ENCODE assay signal across 1 cellular context in the genomic region with DNA sequence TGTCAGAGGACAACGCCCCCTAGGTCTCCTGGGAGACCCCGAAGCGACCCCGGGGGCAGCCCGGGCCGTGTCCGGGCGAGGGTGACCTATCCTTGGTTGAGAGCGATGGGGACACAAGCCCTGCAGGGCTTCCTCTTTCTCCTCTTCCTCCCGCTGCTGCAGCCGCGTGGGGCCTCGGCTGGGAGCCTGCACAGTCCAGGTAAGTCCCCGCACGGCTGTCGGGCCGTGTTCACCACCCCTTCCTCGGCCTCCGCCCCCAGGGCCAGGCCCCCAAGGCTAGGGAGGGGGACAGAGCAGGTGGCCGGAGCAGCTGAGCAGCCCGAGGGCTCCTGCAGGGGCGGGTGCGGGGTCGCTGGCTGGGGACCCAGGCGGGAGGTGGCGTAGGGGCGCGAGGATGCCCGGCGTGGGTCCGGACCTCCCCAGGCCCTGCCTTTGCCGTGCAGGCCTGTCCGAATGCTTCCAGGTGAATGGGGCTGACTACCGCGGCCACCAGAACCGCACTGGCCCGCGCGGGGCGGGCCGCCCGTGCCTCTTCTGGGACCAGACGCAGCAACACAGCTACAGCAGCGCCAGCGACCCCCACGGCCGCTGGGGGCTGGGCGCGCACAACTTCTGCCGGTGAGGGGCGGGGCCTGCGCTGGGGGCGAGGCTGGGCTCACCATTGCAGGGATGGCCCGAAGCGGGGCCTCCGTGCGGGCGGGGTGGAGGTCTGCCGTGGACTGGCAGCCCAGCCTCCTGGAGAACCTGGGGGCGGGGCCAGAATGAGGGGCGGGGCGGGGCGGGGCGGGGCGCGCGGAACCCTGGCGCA.
A peak's percentile ranks its signal among the peaks of the same experiment; 100 is the strongest.
TF ChIP-seq lines count a peak whose summit lies in the region.

No MANE protein-coding gene starts in this region.

TF ChIP-seq in K562, 482 proteins besides CTCF, POLR2A, EP300 and RAD21 (continues in another document):
- TF ChIP-seq PURB (CRISPR knock-in tag; IDR thresholded peaks at IDR 0.05; ENCODE audit: low read depth) (no peak), PHTF2 (CRISPR knock-in tag; IDR thresholded peaks at IDR 0.05) (no peak), PHB2 (IDR thresholded peaks at IDR 0.05; ENCODE audit: low read depth) (no peak), CBFB (CRISPR knock-in tag; IDR thresholded peaks at IDR 0.05) (no peak), CREM (IDR thresholded peaks at IDR 0.05; ENCODE audit: low read depth) (0 out of 2 replicates have a peak, but pooled peaks have one; percentile 6), RBM39 (optimal IDR thresholded peaks at IDR 0.05; ENCODE audit: low read depth, low read length) (no peak), ZNF589 (CRISPR knock-in tag; IDR thresholded peaks at IDR 0.05; ENCODE audit: low read depth) (no peak), U2AF2 (optimal IDR thresholded peaks at IDR 0.05; ENCODE audit: low read depth, low read length) (no peak), RBM34 (IDR thresholded peaks at IDR 0.05; ENCODE audit: borderline replicate concordance, insufficient read depth, low read length) (no peak), NCOR1 (IDR thresholded peaks at IDR 0.05) (no peak), ZNF212 (CRISPR knock-in tag; IDR thresholded peaks at IDR 0.05) (no peak), LCOR (CRISPR knock-in tag; IDR thresholded peaks at IDR 0.05) (no peak), HDAC1 (IDR thresholded peaks at IDR 0.05) (peak in 1 of 2 experiments; percentile 52; a peak in 2 of 4 replicates), NFATC3 (IDR thresholded peaks at IDR 0.05) (no peak), MEF2D (tag; conservative IDR thresholded peaks at IDR 0.05; ENCODE audit: low read depth) (no peak), STAT5A (IDR thresholded peaks at IDR 0.05; ENCODE audit: borderline replicate concordance, low read length) (no peak), RCOR1 (IDR thresholded peaks at IDR 0.05; ENCODE audit: borderline replicate concordance in 1 of 2, low read depth in 2 of 2, low read length in 2 of 2) (no peak), MTA3 (IDR thresholded peaks at IDR 0.05; ENCODE audit: borderline replicate concordance) (peak; percentile 15; the same call in 1 of the 2 replicates), MAFF (IDR thresholded peaks at IDR 0.05; ENCODE audit: low read length) (no peak), ZNF717 (CRISPR knock-in tag; IDR thresholded peaks at IDR 0.05) (no peak), ZBTB7A (IDR thresholded peaks at IDR 0.05; ENCODE audit: borderline replicate concordance, control insufficient read depth, low read depth, low read length) (peak; percentile 96), LEF1 (IDR thresholded peaks at IDR 0.05) (no peak), KLF1 (tag; IDR thresholded peaks at IDR 0.05) (no peak), DNMT1 (IDR thresholded peaks at IDR 0.05) (no peak), ZNF253 (CRISPR knock-in tag; conservative IDR thresholded peaks at IDR 0.05) (no peak), KDM2B (CRISPR knock-in tag; IDR thresholded peaks at IDR 0.05) (peak; percentile 80; the same call in 1 of the 2 replicates), FUS (optimal IDR thresholded peaks at IDR 0.05; ENCODE audit: low read depth, low read length) (no peak), FOXJ3 (CRISPR knock-in tag; IDR thresholded peaks at IDR 0.05) (no peak), POLR2B (IDR thresholded peaks at IDR 0.05; ENCODE audit: low read depth, partially characterized antibody) (no peak), DDX20 (tag; IDR thresholded peaks at IDR 0.05; ENCODE audit: low read depth) (no peak), TARDBP (IDR thresholded peaks at IDR 0.05) (no peak), CCAR2 (IDR thresholded peaks at IDR 0.05; ENCODE audit: low read depth, low read length) (no peak), POLR2AphosphoS2 (IDR thresholded peaks at IDR 0.05; ENCODE audit: low read length) (no peak), SRSF9 (IDR thresholded peaks at IDR 0.05; ENCODE audit: borderline replicate concordance, low read depth, low read length) (no peak), ZNF696 (CRISPR knock-in tag; conservative IDR thresholded peaks at IDR 0.05) (no peak), STAG1 (CRISPR knock-in tag; IDR thresholded peaks at IDR 0.05; ENCODE audit: borderline replicate concordance) (no peak), TAF15 (IDR thresholded peaks at IDR 0.05; ENCODE audit: low read depth, low read length) (no peak), ZNF57 (CRISPR knock-in tag; IDR thresholded peaks at IDR 0.05) (no peak), ZNF561 (CRISPR knock-in tag; conservative IDR thresholded peaks at IDR 0.05) (no peak)
- TF ChIP-seq, protein P1, sequence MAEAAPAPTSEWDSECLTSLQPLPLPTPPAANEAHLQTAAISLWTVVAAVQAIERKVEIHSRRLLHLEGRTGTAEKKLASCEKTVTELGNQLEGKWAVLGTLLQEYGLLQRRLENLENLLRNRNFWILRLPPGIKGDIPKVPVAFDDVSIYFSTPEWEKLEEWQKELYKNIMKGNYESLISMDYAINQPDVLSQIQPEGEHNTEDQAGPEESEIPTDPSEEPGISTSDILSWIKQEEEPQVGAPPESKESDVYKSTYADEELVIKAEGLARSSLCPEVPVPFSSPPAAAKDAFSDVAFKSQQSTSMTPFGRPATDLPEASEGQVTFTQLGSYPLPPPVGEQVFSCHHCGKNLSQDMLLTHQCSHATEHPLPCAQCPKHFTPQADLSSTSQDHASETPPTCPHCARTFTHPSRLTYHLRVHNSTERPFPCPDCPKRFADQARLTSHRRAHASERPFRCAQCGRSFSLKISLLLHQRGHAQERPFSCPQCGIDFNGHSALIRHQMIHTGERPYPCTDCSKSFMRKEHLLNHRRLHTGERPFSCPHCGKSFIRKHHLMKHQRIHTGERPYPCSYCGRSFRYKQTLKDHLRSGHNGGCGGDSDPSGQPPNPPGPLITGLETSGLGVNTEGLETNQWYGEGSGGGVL (CRISPR knock-in tag; IDR thresholded peaks at IDR 0.05): no peak
- TF ChIP-seq, protein P2, sequence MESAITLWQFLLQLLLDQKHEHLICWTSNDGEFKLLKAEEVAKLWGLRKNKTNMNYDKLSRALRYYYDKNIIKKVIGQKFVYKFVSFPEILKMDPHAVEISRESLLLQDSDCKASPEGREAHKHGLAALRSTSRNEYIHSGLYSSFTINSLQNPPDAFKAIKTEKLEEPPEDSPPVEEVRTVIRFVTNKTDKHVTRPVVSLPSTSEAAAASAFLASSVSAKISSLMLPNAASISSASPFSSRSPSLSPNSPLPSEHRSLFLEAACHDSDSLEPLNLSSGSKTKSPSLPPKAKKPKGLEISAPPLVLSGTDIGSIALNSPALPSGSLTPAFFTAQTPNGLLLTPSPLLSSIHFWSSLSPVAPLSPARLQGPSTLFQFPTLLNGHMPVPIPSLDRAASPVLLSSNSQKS (CRISPR knock-in tag; IDR thresholded peaks at IDR 0.05): no peak
- TF ChIP-seq, protein P3, sequence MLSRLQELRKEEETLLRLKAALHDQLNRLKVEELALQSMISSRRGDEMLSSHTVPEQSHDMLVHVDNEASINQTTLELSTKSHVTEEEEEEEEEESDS (CRISPR knock-in tag; IDR thresholded peaks at IDR 0.05): no peak
- TF ChIP-seq, protein P4, sequence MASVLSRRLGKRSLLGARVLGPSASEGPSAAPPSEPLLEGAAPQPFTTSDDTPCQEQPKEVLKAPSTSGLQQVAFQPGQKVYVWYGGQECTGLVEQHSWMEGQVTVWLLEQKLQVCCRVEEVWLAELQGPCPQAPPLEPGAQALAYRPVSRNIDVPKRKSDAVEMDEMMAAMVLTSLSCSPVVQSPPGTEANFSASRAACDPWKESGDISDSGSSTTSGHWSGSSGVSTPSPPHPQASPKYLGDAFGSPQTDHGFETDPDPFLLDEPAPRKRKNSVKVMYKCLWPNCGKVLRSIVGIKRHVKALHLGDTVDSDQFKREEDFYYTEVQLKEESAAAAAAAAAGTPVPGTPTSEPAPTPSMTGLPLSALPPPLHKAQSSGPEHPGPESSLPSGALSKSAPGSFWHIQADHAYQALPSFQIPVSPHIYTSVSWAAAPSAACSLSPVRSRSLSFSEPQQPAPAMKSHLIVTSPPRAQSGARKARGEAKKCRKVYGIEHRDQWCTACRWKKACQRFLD (CRISPR knock-in tag; IDR thresholded peaks at IDR 0.05): no peak
- TF ChIP-seq, protein P5, sequence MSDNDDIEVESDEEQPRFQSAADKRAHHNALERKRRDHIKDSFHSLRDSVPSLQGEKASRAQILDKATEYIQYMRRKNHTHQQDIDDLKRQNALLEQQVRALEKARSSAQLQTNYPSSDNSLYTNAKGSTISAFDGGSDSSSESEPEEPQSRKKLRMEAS (CRISPR knock-in tag; IDR thresholded peaks at IDR 0.05): no peak
- TF ChIP-seq, protein P6, sequence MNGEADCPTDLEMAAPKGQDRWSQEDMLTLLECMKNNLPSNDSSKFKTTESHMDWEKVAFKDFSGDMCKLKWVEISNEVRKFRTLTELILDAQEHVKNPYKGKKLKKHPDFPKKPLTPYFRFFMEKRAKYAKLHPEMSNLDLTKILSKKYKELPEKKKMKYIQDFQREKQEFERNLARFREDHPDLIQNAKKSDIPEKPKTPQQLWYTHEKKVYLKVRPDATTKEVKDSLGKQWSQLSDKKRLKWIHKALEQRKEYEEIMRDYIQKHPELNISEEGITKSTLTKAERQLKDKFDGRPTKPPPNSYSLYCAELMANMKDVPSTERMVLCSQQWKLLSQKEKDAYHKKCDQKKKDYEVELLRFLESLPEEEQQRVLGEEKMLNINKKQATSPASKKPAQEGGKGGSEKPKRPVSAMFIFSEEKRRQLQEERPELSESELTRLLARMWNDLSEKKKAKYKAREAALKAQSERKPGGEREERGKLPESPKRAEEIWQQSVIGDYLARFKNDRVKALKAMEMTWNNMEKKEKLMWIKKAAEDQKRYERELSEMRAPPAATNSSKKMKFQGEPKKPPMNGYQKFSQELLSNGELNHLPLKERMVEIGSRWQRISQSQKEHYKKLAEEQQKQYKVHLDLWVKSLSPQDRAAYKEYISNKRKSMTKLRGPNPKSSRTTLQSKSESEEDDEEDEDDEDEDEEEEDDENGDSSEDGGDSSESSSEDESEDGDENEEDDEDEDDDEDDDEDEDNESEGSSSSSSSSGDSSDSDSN (IDR thresholded peaks at IDR 0.05; ENCODE audit: borderline replicate concordance in 1 of 2, low read depth in 2 of 2, low read length in 2 of 2): no peak
- TF ChIP-seq, protein P7, sequence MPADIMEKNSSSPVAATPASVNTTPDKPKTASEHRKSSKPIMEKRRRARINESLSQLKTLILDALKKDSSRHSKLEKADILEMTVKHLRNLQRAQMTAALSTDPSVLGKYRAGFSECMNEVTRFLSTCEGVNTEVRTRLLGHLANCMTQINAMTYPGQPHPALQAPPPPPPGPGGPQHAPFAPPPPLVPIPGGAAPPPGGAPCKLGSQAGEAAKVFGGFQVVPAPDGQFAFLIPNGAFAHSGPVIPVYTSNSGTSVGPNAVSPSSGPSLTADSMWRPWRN (IDR thresholded peaks at IDR 0.05; ENCODE audit: low read depth): no peak
- TF ChIP-seq, protein P8, sequence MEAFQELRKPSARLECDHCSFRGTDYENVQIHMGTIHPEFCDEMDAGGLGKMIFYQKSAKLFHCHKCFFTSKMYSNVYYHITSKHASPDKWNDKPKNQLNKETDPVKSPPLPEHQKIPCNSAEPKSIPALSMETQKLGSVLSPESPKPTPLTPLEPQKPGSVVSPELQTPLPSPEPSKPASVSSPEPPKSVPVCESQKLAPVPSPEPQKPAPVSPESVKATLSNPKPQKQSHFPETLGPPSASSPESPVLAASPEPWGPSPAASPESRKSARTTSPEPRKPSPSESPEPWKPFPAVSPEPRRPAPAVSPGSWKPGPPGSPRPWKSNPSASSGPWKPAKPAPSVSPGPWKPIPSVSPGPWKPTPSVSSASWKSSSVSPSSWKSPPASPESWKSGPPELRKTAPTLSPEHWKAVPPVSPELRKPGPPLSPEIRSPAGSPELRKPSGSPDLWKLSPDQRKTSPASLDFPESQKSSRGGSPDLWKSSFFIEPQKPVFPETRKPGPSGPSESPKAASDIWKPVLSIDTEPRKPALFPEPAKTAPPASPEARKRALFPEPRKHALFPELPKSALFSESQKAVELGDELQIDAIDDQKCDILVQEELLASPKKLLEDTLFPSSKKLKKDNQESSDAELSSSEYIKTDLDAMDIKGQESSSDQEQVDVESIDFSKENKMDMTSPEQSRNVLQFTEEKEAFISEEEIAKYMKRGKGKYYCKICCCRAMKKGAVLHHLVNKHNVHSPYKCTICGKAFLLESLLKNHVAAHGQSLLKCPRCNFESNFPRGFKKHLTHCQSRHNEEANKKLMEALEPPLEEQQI (IDR thresholded peaks at IDR 0.05): no peak
- TF ChIP-seq, protein P9, sequence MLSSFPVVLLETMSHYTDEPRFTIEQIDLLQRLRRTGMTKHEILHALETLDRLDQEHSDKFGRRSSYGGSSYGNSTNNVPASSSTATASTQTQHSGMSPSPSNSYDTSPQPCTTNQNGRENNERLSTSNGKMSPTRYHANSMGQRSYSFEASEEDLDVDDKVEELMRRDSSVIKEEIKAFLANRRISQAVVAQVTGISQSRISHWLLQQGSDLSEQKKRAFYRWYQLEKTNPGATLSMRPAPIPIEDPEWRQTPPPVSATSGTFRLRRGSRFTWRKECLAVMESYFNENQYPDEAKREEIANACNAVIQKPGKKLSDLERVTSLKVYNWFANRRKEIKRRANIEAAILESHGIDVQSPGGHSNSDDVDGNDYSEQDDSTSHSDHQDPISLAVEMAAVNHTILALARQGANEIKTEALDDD (IDR thresholded peaks at IDR 0.05): no peak
- TF ChIP-seq, protein P10, sequence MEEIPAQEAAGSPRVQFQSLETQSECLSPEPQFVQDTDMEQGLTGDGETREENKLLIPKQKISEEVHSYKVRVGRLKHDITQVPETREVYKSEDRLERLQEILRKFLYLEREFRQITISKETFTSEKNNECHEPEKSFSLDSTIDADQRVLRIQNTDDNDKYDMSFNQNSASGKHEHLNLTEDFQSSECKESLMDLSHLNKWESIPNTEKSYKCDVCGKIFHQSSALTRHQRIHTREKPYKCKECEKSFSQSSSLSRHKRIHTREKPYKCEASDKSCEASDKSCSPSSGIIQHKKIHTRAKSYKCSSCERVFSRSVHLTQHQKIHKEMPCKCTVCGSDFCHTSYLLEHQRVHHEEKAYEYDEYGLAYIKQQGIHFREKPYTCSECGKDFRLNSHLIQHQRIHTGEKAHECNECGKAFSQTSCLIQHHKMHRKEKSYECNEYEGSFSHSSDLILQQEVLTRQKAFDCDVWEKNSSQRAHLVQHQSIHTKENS (CRISPR knock-in tag; IDR thresholded peaks at IDR 0.05): no peak
- TF ChIP-seq, protein P11, sequence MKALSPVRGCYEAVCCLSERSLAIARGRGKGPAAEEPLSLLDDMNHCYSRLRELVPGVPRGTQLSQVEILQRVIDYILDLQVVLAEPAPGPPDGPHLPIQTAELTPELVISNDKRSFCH (CRISPR knock-in tag; IDR thresholded peaks at IDR 0.05): no peak
- TF ChIP-seq, protein P11 (tag; IDR thresholded peaks at IDR 0.05): peak; percentile 27; the same call in 1 of the 2 replicates
- TF ChIP-seq, protein P12, sequence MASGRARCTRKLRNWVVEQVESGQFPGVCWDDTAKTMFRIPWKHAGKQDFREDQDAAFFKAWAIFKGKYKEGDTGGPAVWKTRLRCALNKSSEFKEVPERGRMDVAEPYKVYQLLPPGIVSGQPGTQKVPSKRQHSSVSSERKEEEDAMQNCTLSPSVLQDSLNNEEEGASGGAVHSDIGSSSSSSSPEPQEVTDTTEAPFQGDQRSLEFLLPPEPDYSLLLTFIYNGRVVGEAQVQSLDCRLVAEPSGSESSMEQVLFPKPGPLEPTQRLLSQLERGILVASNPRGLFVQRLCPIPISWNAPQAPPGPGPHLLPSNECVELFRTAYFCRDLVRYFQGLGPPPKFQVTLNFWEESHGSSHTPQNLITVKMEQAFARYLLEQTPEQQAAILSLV (tag; IDR thresholded peaks at IDR 0.05): no peak
